ENCODE assay signal across 26 cellular contexts in genomic region chr18:31057031-31057430, GRCh38. TPM values are rescaled to one million over a fixed set of nuclear protein-coding genes. Genes with fewer than 3 reads are reported as not detected.
A peak's percentile ranks its signal among the peaks of the same experiment; 100 is the strongest.
DNase-seq lines count a peak whose midpoint lies in the region; ATAC-seq, FAIRE-seq and TF ChIP-seq lines count a peak whose summit lies in the region.
"Had no signal": no experiment of that assay in that cellular context is flagged by ENCODE, and none has a peak within 500 bp of the region (broad histone marks: within the 10 kb centered on the region; RNA-seq: fewer than 3 reads in every experiment).

No MANE protein-coding gene starts in this region.

- DNase-seq in MCF 10A (ENCODE audit: unreplicated experiment) (peak; percentile 26), breast epithelium (ENCODE audit: low spot score in 2 of 2) (no peak), epithelial cell of prostate (ENCODE audit: low read depth, low spot score) (no peak), keratinocyte (ENCODE audit: low read depth, low spot score) (no peak), aorta (no peak)
- DNase-seq in activated naive CD8-positive, alpha-beta T cell treated with anti-CD3 and anti-CD28 coated beads, Interleukin-2, amount 50 U/mL, for 24 hours, result no peak
- DNase-seq: 8988T; ACHN; AML-193; BE2C; Calu3; CD4-positive, alpha-beta T cell; CD8-positive, alpha-beta memory T cell; COR-L47; DMS53; DMS79 treated with DMSO at 0.1 percent for 48 hours; GOT3; HFFc6 had no signal

- H3K4me3 Mint-ChIP-seq in MCF 10A (ENCODE audit: unreplicated experiment), result no peak overlapping the region
- H3K4me3 Mint-ChIP-seq in activated naive CD8-positive, alpha-beta T cell treated with anti-CD3 and anti-CD28 coated beads, Interleukin-2, amount 50 U/mL, for 24 hours, result no peak overlapping the region
- H3K4me3 Mint-ChIP-seq: CD14-positive monocyte; CD4-positive, alpha-beta T cell; CD8-positive, alpha-beta memory T cell; HFFc6 had no signal

- no peak overlapping the region for H3K4me3 ChIP-seq in breast epithelium
- H3K4me3 ChIP-seq in keratinocyte (ENCODE audit: control insufficient read depth in 2 of 3, extremely low read depth in 1 of 3, insufficient read depth in 2 of 3, low read depth in 1 of 3, low read length in 3 of 3), result no peak overlapping the region
- H3K4me3 ChIP-seq in aorta (ENCODE audit: low read length in 2 of 2), result no peak overlapping the region
- H3K4me3 ChIP-seq: A549; BLaER1 treated with 17β-estradiol and CSF1 and Interleukin-3, amounts not matched to agents 10 nM and 100 nM; HAP-1 had no signal

- no peaks in the 10 kb centered on the region for H3K27me3 Mint-ChIP-seq in MCF 10A (ENCODE audit: insufficient read depth, unreplicated experiment)
- no peaks in the 10 kb centered on the region for H3K27me3 Mint-ChIP-seq in activated naive CD8-positive, alpha-beta T cell treated with anti-CD3 and anti-CD28 coated beads, Interleukin-2, amount 50 U/mL, for 24 hours
- H3K27me3 Mint-ChIP-seq: CD4-positive, alpha-beta T cell; CD8-positive, alpha-beta memory T cell had no signal

- peaks cover 11% of the 10 kb centered on the region for H3K4me1 Mint-ChIP-seq in MCF 10A (ENCODE audit: insufficient read depth, unreplicated experiment)
- no peaks in the 10 kb centered on the region for H3K4me1 Mint-ChIP-seq in activated naive CD8-positive, alpha-beta T cell treated with anti-CD3 and anti-CD28 coated beads, Interleukin-2, amount 50 U/mL, for 24 hours
- H3K4me1 Mint-ChIP-seq: CD14-positive monocyte; CD8-positive, alpha-beta memory T cell had no signal

- dilution Hi-C loops in keratinocyte (cut with MboI; ENCODE audit: extremely low pct_ligation_motif_present, low sequenced_read_pairs), result no loop called here

- intact Hi-C loops in MCF 10A (cut with micrococcal nuclease) (no loop called here), breast epithelium (cut with DNase I; ENCODE audit: low total_unique reads) (no loop called here), aorta (cut with DNase I) (loop anchor here in 1 of 2 donors (10.0 kb wide), 1 partner anchor 58 kb away; no protein-coding TSS in a partner anchor)

- H3K9ac ChIP-seq in keratinocyte (ENCODE audit: control insufficient read depth, extremely low read depth, insufficient read depth, low read length), result no peak overlapping the region
- H3K9ac ChIP-seq: BLaER1 treated with 17β-estradiol and CSF1 and Interleukin-3, amounts not matched to agents 10 nM and 100 nM had no signal

- TF ChIP-seq POLR2A in breast epithelium (IDR thresholded peaks at IDR 0.05), result no peak

- TF ChIP-seq CTCF in MCF 10A (IDR thresholded peaks at IDR 0.05; ENCODE audit: unreplicated experiment), result no peak
- TF ChIP-seq CTCF in breast epithelium (IDR thresholded peaks at IDR 0.05), result no peak
- no peak for TF ChIP-seq CTCF in keratinocyte (optimal IDR thresholded peaks at IDR 0.05 in 1 of 3, IDR thresholded peaks at IDR 0.05 in 1 of 3, conservative IDR thresholded peaks at IDR 0.05 in 1 of 3; ENCODE audit: extremely low read depth in 1 of 3, insufficient read depth in 2 of 3, low read length in 3 of 3)

- POLR2A ChIA-PET in MCF 10A (lab: Yijun Ruan, JAX), result interaction anchor here (0.7 to 1.4 kb wide), 5 partner anchors 10 to 230 kb away, joined by 3 to 6 read pairs (median 4); partner anchors contain the start of gene DSC3

- H3K27ac ChIP-seq in breast epithelium, result no peak overlapping the region
- peak overlapping the region; percentile 4 for H3K27ac ChIP-seq in epithelial cell of prostate
- H3K27ac ChIP-seq in keratinocyte (ENCODE audit: control insufficient read depth, insufficient read depth, low read length), result no peak overlapping the region
- H3K27ac ChIP-seq in aorta (ENCODE audit: low read depth in 1 of 2, low read length in 2 of 2), result no peak overlapping the region
- H3K27ac ChIP-seq: A549; BLaER1 treated with 17β-estradiol and CSF1 and Interleukin-3, amounts not matched to agents 10 nM and 100 nM had no signal

- no TSS peak for BruUV-seq in MCF 10A (replicated peaks; lab: Mats Ljungman, UMichigan)

- no peak overlapping the region for H3K27ac Mint-ChIP-seq in MCF 10A (ENCODE audit: low read depth, unreplicated experiment)
- H3K27ac Mint-ChIP-seq in activated naive CD8-positive, alpha-beta T cell treated with anti-CD3 and anti-CD28 coated beads, Interleukin-2, amount 50 U/mL, for 24 hours, result no peak overlapping the region
- H3K27ac Mint-ChIP-seq: CD14-positive monocyte; CD4-positive, alpha-beta T cell; CD8-positive, alpha-beta memory T cell; HFFc6 had no signal

- peak overlapping the region; percentile 30 for H3K4me2 ChIP-seq in keratinocyte (ENCODE audit: control insufficient read depth, extremely low read depth, insufficient read depth, low read depth, low read length)
- H3K4me2 ChIP-seq: A549; BLaER1 treated with 17β-estradiol and CSF1 and Interleukin-3, amounts not matched to agents 10 nM and 100 nM had no signal

- 39% methylated on average over 5 of the region's 5 CpGs for WGBS in aorta, 2 donors

- H3K9me3 ChIP-seq in breast epithelium (no peaks in the 10 kb centered on the region), keratinocyte (ENCODE audit: control insufficient read depth, low read depth, low read length) (peaks cover 2% of the 10 kb centered on the region), aorta (ENCODE audit: control insufficient read depth, low read length) (peaks cover 3% of the 10 kb centered on the region)
- H3K9me3 ChIP-seq: A549; BE2C; BLaER1 treated with 17β-estradiol and CSF1 and Interleukin-3, amounts not matched to agents 10 nM and 100 nM; HAP-1 had no signal

- H3K36me3 ChIP-seq in breast epithelium (no peaks in the 10 kb centered on the region), keratinocyte (ENCODE audit: control insufficient read depth in 2 of 2, extremely low read depth in 1 of 2, insufficient read depth in 2 of 2, low read length in 2 of 2) (no peaks in the 10 kb centered on the region), aorta (ENCODE audit: control insufficient read depth in 1 of 2, insufficient read depth in 2 of 2, low read length in 1 of 2) (no peaks in the 10 kb centered on the region)
- H3K36me3 ChIP-seq: BE2C; BLaER1 treated with 17β-estradiol and CSF1 and Interleukin-3, amounts not matched to agents 10 nM and 100 nM; HAP-1 had no signal

- FAIRE-seq in keratinocyte (lab: Jason Lieb, UNC), result no peak
- FAIRE-seq: A549, H54 had no signal

- CTCF ChIA-PET in MCF 10A (lab: Yijun Ruan, JAX), result interaction anchor here (0.7 kb wide), 1 partner anchor 39 kb away, joined by 3 read pairs; no protein-coding TSS in a partner anchor

- no peaks in the 10 kb centered on the region for H3K4me1 ChIP-seq in breast epithelium
- H3K4me1 ChIP-seq in keratinocyte (ENCODE audit: control insufficient read depth, extremely low read depth, insufficient read depth, low read length), result peaks cover 20% of the 10 kb centered on the region
- H3K4me1 ChIP-seq in aorta (ENCODE audit: control insufficient read depth in 1 of 2, insufficient read depth in 2 of 2, low read length in 2 of 2), result no peaks in the 10 kb centered on the region
- H3K4me1 ChIP-seq: A549, BE2C had no signal

- no peaks in the 10 kb centered on the region for H3K27me3 ChIP-seq in breast epithelium
- H3K27me3 ChIP-seq in keratinocyte (ENCODE audit: control insufficient read depth, extremely low read depth, insufficient read depth, low read length), result no peaks in the 10 kb centered on the region
- H3K27me3 ChIP-seq in aorta (ENCODE audit: control insufficient read depth in 1 of 2, insufficient read depth in 2 of 2, low read length in 1 of 2), result no peaks in the 10 kb centered on the region
- H3K27me3 ChIP-seq: BE2C; BLaER1 treated with 17β-estradiol and CSF1 and Interleukin-3, amounts not matched to agents 10 nM and 100 nM had no signal

- H2AFZ ChIP-seq in keratinocyte (ENCODE audit: control insufficient read depth, low read length), result peak overlapping the region; percentile 29

- peaks cover 8% of the 10 kb centered on the region for H3K9me3 Mint-ChIP-seq in MCF 10A (ENCODE audit: unreplicated experiment)
- peaks cover 12% of the 10 kb centered on the region for H3K9me3 Mint-ChIP-seq in activated naive CD8-positive, alpha-beta T cell treated with anti-CD3 and anti-CD28 coated beads, Interleukin-2, amount 50 U/mL, for 24 hours

- no peak for ATAC-seq in GM21367 (IDR thresholded peaks at IDR 0.05; ENCODE audit: unreplicated experiment)
- no peak for ATAC-seq in activated naive CD8-positive, alpha-beta T cell treated with anti-CD3 and anti-CD28 coated beads, Interleukin-2, amount 50 U/mL, for 24 hours
- ATAC-seq in aorta (ENCODE audit: low FRiP score), result no peak
- ATAC-seq: A549 had no signal

- H4K20me1 ChIP-seq in keratinocyte (ENCODE audit: control insufficient read depth, extremely low read depth, insufficient read depth, low read length), result no peaks in the 10 kb centered on the region
- H4K20me1 ChIP-seq: BLaER1 treated with 17β-estradiol and CSF1 and Interleukin-3, amounts not matched to agents 10 nM and 100 nM had no signal

- H3K9me1 ChIP-seq in keratinocyte (ENCODE audit: control insufficient read depth, extremely low read depth, insufficient read depth, low read length), result no peaks in the 10 kb centered on the region

- peaks cover 7% of the 10 kb centered on the region for H3K36me3 Mint-ChIP-seq in MCF 10A (ENCODE audit: insufficient read depth, unreplicated experiment)
- no peaks in the 10 kb centered on the region for H3K36me3 Mint-ChIP-seq in activated naive CD8-positive, alpha-beta T cell treated with anti-CD3 and anti-CD28 coated beads, Interleukin-2, amount 50 U/mL, for 24 hours (ENCODE audit: low read depth)
- H3K36me3 Mint-ChIP-seq: CD14-positive monocyte; CD8-positive, alpha-beta memory T cell had no signal

- H3K79me2 ChIP-seq in keratinocyte (ENCODE audit: control insufficient read depth, insufficient read depth, low read length), result no peaks in the 10 kb centered on the region

RNA-seq across cellular contexts. Expression of gene DSC3, which starts 14.5 kb away (rescaled TPM):
- total RNA-seq in MCF 10A (2022) (56.2 and 60.8 TPM in 2 replicates), breast epithelium (10 to 100 TPM in 2 of 3 donors, not detected in 1; 17.0 to 54.3 TPM), aorta (1 to 10 TPM in 1 of 2 donors, under 1 TPM in 1; 0.58 to 2.3 TPM)
- polyA plus RNA-seq in keratinocyte (92.5 to 116 TPM (median 103 TPM) in 3 replicates), aorta (1 to 10 TPM in 1 of 2 donors, under 1 TPM in 1; 0.46 to 2.0 TPM)
- polyA plus RNA-seq in keratinocyte (2011; ENCODE audit: low read depth), result 133 TPM
- 37.2 and 55.2 TPM in 2 replicates for polyA plus RNA-seq in keratinocyte (2011; cell fraction: cytosol; rRNA removed)
- polyA plus RNA-seq in keratinocyte (2011; cell fraction: nucleus; rRNA removed), result 229 and 268 TPM in 2 replicates
- 117 and 167 TPM in 2 replicates for polyA plus RNA-seq in keratinocyte (2012; ENCODE audit: low replicate concordance)
- 35.2 to 208 TPM (median 137 TPM) in 3 replicates for polyA minus RNA-seq in keratinocyte
- 111 TPM for polyA minus RNA-seq in keratinocyte (2011; cell fraction: cytosol; rRNA and poly(A)+ RNA removed)
- 303 and 604 TPM in 2 replicates for polyA minus RNA-seq in keratinocyte (2011; cell fraction: nucleus; rRNA and poly(A)+ RNA removed)
- total RNA-seq: CD4-positive, alpha-beta T cell; CD8-positive, alpha-beta memory T cell; Daoy; G401; HFFc6 had no signal
- polyA plus RNA-seq: CD14-positive monocyte; CD8-positive, alpha-beta memory T cell had no signal

RNA-seq across cellular contexts. Expression of gene DSC2, which starts 45.2 kb away (rescaled TPM):
- total RNA-seq in MCF 10A (2022), result 11.3 and 17.6 TPM in 2 replicates
- total RNA-seq in breast epithelium, result 10 to 100 TPM in 2 of 3 donors, 1 to 10 TPM in 1; 8.0 to 72.9 (median 19.0) TPM
- 32.1 to 48.6 TPM (median 37.1 TPM) in 3 replicates for polyA plus RNA-seq in keratinocyte
- 218 TPM for polyA plus RNA-seq in keratinocyte (2011; ENCODE audit: low read depth)
- polyA plus RNA-seq in keratinocyte (2011; cell fraction: cytosol; rRNA removed), result 11.5 and 24.5 TPM in 2 replicates
- 58.0 and 88.8 TPM in 2 replicates for polyA plus RNA-seq in keratinocyte (2011; cell fraction: nucleus; rRNA removed)
- polyA plus RNA-seq in keratinocyte (2012; ENCODE audit: low replicate concordance), result 41.4 and 86.7 TPM in 2 replicates
- 31.1 to 128 TPM (median 117 TPM) in 3 replicates for polyA minus RNA-seq in keratinocyte
- 42.8 TPM for polyA minus RNA-seq in keratinocyte (2011; cell fraction: cytosol; rRNA and poly(A)+ RNA removed)
- 111 and 206 TPM in 2 replicates for polyA minus RNA-seq in keratinocyte (2011; cell fraction: nucleus; rRNA and poly(A)+ RNA removed)
- total RNA-seq in aorta, result 1 to 10 TPM; 3.8 to 6.8 TPM
- polyA plus RNA-seq in aorta, result 1 to 10 TPM in 1 of 2 donors, under 1 TPM in 1; 0.23 to 2.9 TPM
- total RNA-seq: CD4-positive, alpha-beta T cell; CD8-positive, alpha-beta memory T cell; G401; HFFc6 had no signal
- polyA plus RNA-seq: CD8-positive, alpha-beta memory T cell had no signal
